Comparison of ENCODE assay signal across 16 cellular contexts in genomic region chrX:32896132-32896531, GRCh38.
"Had no signal": no experiment of that assay in that cellular context is flagged by ENCODE, and none has a peak within 500 bp of the region (broad histone marks: within the 10 kb centered on the region; RNA-seq: fewer than 3 reads in every experiment).

No MANE protein-coding gene starts in this region.

- H3K9me3 ChIP-seq: colonic mucosa, esophagus muscularis mucosa, thoracic aorta, upper lobe of left lung had no signal

- DNase-seq: activated CD4-positive, alpha-beta T cell treated with anti-CD3 and anti-CD28 coated beads, Interleukin-2, amount 50 U/mL, for 1 hour; activated CD4-positive, CD25-positive, alpha-beta regulatory T cell treated with anti-CD3 and anti-CD28 coated beads, Interleukin-2, amount 50 U/mL, for 72 hours; activated CD8-positive, alpha-beta T cell treated with anti-CD3 and anti-CD28 coated beads, Interleukin-2, amount 10 ng/mL, durations not matched to agents 7 days and 5 days; activated gamma-delta T cell treated with Interleukin-2 at 50 U/mL for 16 hours; activated T-cell treated with anti-CD3 and anti-CD28 coated beads, Interleukin-2, amount 50 U/mL, for 1 hour; anterior cingulate cortex; colonic mucosa; dorsolateral prefrontal cortex; midbrain; natural killer cell; stimulated activated CD4-positive, alpha-beta T cell treated with anti-CD3 and anti-CD28 coated beads, Interleukin-4, amount 100 ng/mL, for 24 hours; stimulated activated naive CD4-positive, alpha-beta T cell treated with Interleukin-2 at 50 U/mL for 16 hours; upper lobe of left lung; WERI-Rb-1 had no signal

- H3K36me3 ChIP-seq: colonic mucosa, esophagus muscularis mucosa, thoracic aorta, upper lobe of left lung, WERI-Rb-1 had no signal

- H3K27ac ChIP-seq: colonic mucosa, dorsolateral prefrontal cortex, esophagus muscularis mucosa, thoracic aorta, upper lobe of left lung, WERI-Rb-1 had no signal

- H3K4me3 ChIP-seq: colonic mucosa, dorsolateral prefrontal cortex, esophagus muscularis mucosa, thoracic aorta, upper lobe of left lung had no signal

- H3K27me3 ChIP-seq: colonic mucosa, esophagus muscularis mucosa, upper lobe of left lung had no signal

- H3K4me1 ChIP-seq: colonic mucosa, esophagus muscularis mucosa, upper lobe of left lung had no signal

- ATAC-seq: activated CD8-positive, alpha-beta T cell treated with anti-CD3 and anti-CD28 coated beads, Interleukin-2, amount 10 ng/mL, durations not matched to agents 7 days and 5 days; natural killer cell had no signal
